8 cellular contexts compared by ENCODE assay signal in genomic region chr3:112979244-112979832, GRCh38. TPM values are rescaled to one million over a fixed set of nuclear protein-coding genes. Genes with fewer than 3 reads are reported as not detected.
DNase-seq lines count a peak whose midpoint lies in the region; ATAC-seq and TF ChIP-seq lines count a peak whose summit lies in the region.

No MANE protein-coding gene starts in this region.

- no peaks in the 10 kb centered on the region for H3K27me3 ChIP-seq in psoas muscle (ENCODE audit: insufficient read depth in 3 of 3, low read length in 2 of 3)

- H3K27ac ChIP-seq in psoas muscle = no peak overlapping the region

- ATAC-seq in psoas muscle = no peak
- ATAC-seq in GM18858 (IDR thresholded peaks at IDR 0.05; ENCODE audit: unreplicated experiment) = no peak

- intact Hi-C loops in psoas muscle (cut with DNase I) = loop anchor here (5.0 to 10.0 kb wide), 2 partner anchors 245 to 397 kb away; no protein-coding TSS in a partner anchor
- intact Hi-C loops in activated naive CD4-positive, alpha-beta T cell treated with anti-CD3 and anti-CD28 coated beads for 36 hours (cut with micrococcal nuclease) = loop anchor here (1.0 to 10.0 kb wide), 8 partner anchors 165 to 847 kb away; partner anchors contain the start of genes CD200 and GCSAM

- 70 to 86% (median 79%) methylated on average over 1 of the region's 1 CpG for WGBS in psoas muscle, 3 donors

- CTCF ChIA-PET in activated naive CD4-positive, alpha-beta T cell treated with anti-CD3 and anti-CD28 coated beads for 36 hours (lab: Charles Lee) = interaction anchor here (0.6 to 4.0 kb wide), 29 partner anchors 8 to 1093 kb away, joined by 3 to 53 read pairs (median 3); partner anchors contain the start of gene GTPBP8

- no peaks in the 10 kb centered on the region for H3K9me3 ChIP-seq in psoas muscle

- no peaks in the 10 kb centered on the region for H3K9me3 Mint-ChIP-seq in activated naive CD4-positive, alpha-beta T cell treated with anti-CD3 and anti-CD28 coated beads for 36 hours

- H3K27me3 Mint-ChIP-seq in activated naive CD4-positive, alpha-beta T cell treated with anti-CD3 and anti-CD28 coated beads for 36 hours (ENCODE audit: low read depth) = no peaks in the 10 kb centered on the region

- DNase-seq in CD1c-positive myeloid dendritic cell (ENCODE audit: extremely low spot score) (peak; percentile 71), H4 (ENCODE audit: low spot score) (peak; percentile 12), RKO (ENCODE audit: low spot score) (peak; percentile 43), fibroblast of gingiva (ENCODE audit: low read depth) (peak; percentile 16), psoas muscle (no peak)
- DNase-seq in activated CD8-positive, alpha-beta memory T cell treated with anti-CD3 and anti-CD28 coated beads, Interleukin-2, amount 50 U/mL, for 48 hours = no peak
- DNase-seq in activated naive CD4-positive, alpha-beta T cell treated with anti-CD3 and anti-CD28 coated beads for 36 hours = no peak

- peak; percentile 68 for TF ChIP-seq CTCF in psoas muscle (IDR thresholded peaks at IDR 0.05)

- H3K4me1 ChIP-seq in psoas muscle = peaks cover 4% of the 10 kb centered on the region

- H3K4me3 Mint-ChIP-seq in activated naive CD4-positive, alpha-beta T cell treated with anti-CD3 and anti-CD28 coated beads for 36 hours = no peak overlapping the region

- H3K4me3 ChIP-seq in psoas muscle = no peak overlapping the region

- no peaks in the 10 kb centered on the region for H3K36me3 ChIP-seq in psoas muscle (ENCODE audit: insufficient read depth in 1 of 2, low read depth in 1 of 2)

- no peaks in the 10 kb centered on the region for H3K36me3 Mint-ChIP-seq in activated naive CD4-positive, alpha-beta T cell treated with anti-CD3 and anti-CD28 coated beads for 36 hours (ENCODE audit: low read depth)

- H3K27ac Mint-ChIP-seq in activated naive CD4-positive, alpha-beta T cell treated with anti-CD3 and anti-CD28 coated beads for 36 hours = no peak overlapping the region

- H3K4me1 Mint-ChIP-seq in activated naive CD4-positive, alpha-beta T cell treated with anti-CD3 and anti-CD28 coated beads for 36 hours (ENCODE audit: low read depth) = peaks cover 64% of the 10 kb centered on the region

RNA-seq across cellular contexts. Expression of gene CD200R1, which starts 4.4 kb away (rescaled TPM):
- 0.31 TPM in 1 of 2 replicates, not detected in the other for total RNA-seq in H4 (2014; rRNA removed; shearing (Covaris generic))
- under 1 TPM; 0.50 to 0.79 (median 0.60) TPM for total RNA-seq in psoas muscle
- polyA plus RNA-seq in psoas muscle = under 1 TPM; 0.06 to 0.19 (median 0.09) TPM
- total RNA-seq in activated naive CD4-positive, alpha-beta T cell treated with anti-CD3 and anti-CD28 coated beads for 36 hours = 1 to 10 TPM; 1.1 TPM

RNA-seq across cellular contexts. Expression of gene GTPBP8, which starts 11.4 kb away (rescaled TPM):
- 26.9 and 28.0 TPM in 2 replicates for total RNA-seq in H4 (2014; rRNA removed; shearing (Covaris generic))
- 10 to 100 TPM; 15.4 to 27.9 (median 22.9) TPM for total RNA-seq in psoas muscle
- 10 to 100 TPM; 20.1 to 41.9 (median 40.5) TPM for polyA plus RNA-seq in psoas muscle
- total RNA-seq in activated naive CD4-positive, alpha-beta T cell treated with anti-CD3 and anti-CD28 coated beads for 36 hours = 10 to 100 TPM; 62.8 to 68.9 TPM

Comparison
In these comparisons a context has a peak if more than half of its experiments do, and no peak if none do; other contexts are left out.
1. DNase-seq: peak in CD1c-positive myeloid dendritic cell (single experiment), H4 (single experiment), RKO (single experiment) and fibroblast of gingiva (single experiment); none in psoas muscle (0 of 2), activated CD8-positive, alpha-beta memory T cell treated with anti-CD3 and anti-CD28 coated beads, Interleukin-2, amount 50 U/mL, for 48 hours (single experiment) and activated naive CD4-positive, alpha-beta T cell treated with anti-CD3 and anti-CD28 coated beads for 36 hours (single experiment).